13 cellular contexts compared by ENCODE assay signal in genomic region chr2:155633887-155634570, GRCh38.
DNase-seq lines count a peak whose midpoint lies in the region; ATAC-seq and TF ChIP-seq lines count a peak whose summit lies in the region.
"Had no signal": no experiment of that assay in that cellular context is flagged by ENCODE, and none has a peak within 500 bp of the region (broad histone marks: within the 10 kb centered on the region; RNA-seq: fewer than 3 reads in every experiment).

No MANE protein-coding gene starts in this region.

- H3K27ac ChIP-seq in lung (ENCODE audit: low read depth in 1 of 2, low read length in 1 of 2), result no peak overlapping the region
- H3K27ac ChIP-seq: transverse colon had no signal

- TF ChIP-seq CTCF in lung (IDR thresholded peaks at IDR 0.05; ENCODE audit: control extremely low read depth, extremely low read depth), result no peak
- no peak for TF ChIP-seq CTCF in type B pancreatic cell (conservative IDR thresholded peaks at IDR 0.05)

- no peaks in the 10 kb centered on the region for H3K9me3 ChIP-seq in lung (ENCODE audit: control insufficient read depth in 2 of 2, insufficient read depth in 1 of 2, low read length in 1 of 2)
- H3K9me3 ChIP-seq: transverse colon had no signal

- no peak overlapping the region for H3K27ac Mint-ChIP-seq in activated T-helper 2 cell treated with anti-CD3 and anti-CD28 coated beads, Interferon-gamma antibody, Interleukin-2, Interleukin-4, amounts not matched to agents 10 μg/mL and 5 μg/mL and 100 μg/mL, durations not matched to agents 14 hours and 24 hours and 36 hours
- H3K27ac Mint-ChIP-seq in type B pancreatic cell, result no peak overlapping the region

- ATAC-seq in GM18909 (IDR thresholded peaks at IDR 0.05; ENCODE audit: poor library complexity, unreplicated experiment) (peak; percentile 52), HG02852 (IDR thresholded peaks at IDR 0.05; ENCODE audit: unreplicated experiment) (peak; percentile 65), lung (ENCODE audit: insufficient read depth, low FRiP score) (peak; percentile 41)
- ATAC-seq: right cardiac atrium had no signal

- H3K36me3 Mint-ChIP-seq in activated T-helper 2 cell treated with anti-CD3 and anti-CD28 coated beads, Interferon-gamma antibody, Interleukin-2, Interleukin-4, amounts not matched to agents 10 μg/mL and 5 μg/mL and 100 μg/mL, durations not matched to agents 14 hours and 24 hours and 36 hours (ENCODE audit: low read depth), result no peaks in the 10 kb centered on the region
- H3K36me3 Mint-ChIP-seq in type B pancreatic cell, result no peaks in the 10 kb centered on the region

- H3K4me1 ChIP-seq in lung (ENCODE audit: control insufficient read depth in 2 of 2, insufficient read depth in 2 of 2, low read length in 2 of 2), result no peaks in the 10 kb centered on the region
- H3K4me1 ChIP-seq: transverse colon had no signal

- no peak overlapping the region for H3K4me3 Mint-ChIP-seq in activated T-helper 2 cell treated with anti-CD3 and anti-CD28 coated beads, Interferon-gamma antibody, Interleukin-2, Interleukin-4, amounts not matched to agents 10 μg/mL and 5 μg/mL and 100 μg/mL, durations not matched to agents 14 hours and 24 hours and 36 hours (ENCODE audit: low read depth)
- no peak overlapping the region for H3K4me3 Mint-ChIP-seq in type B pancreatic cell

- peak; percentile 62 to 96 for DNase-seq in NOMO-1 (lab: John Stamatoyannopoulos, UW; ENCODE audit: unreplicated experiment in 2 of 2)
- no peak for DNase-seq in lung (ENCODE audit: low spot score)
- no peak for DNase-seq in central memory CD4-positive, alpha-beta T cell
- DNase-seq in activated T-helper 2 cell treated with anti-CD3 and anti-CD28 coated beads, Interferon-gamma antibody, Interleukin-2, Interleukin-4, amounts not matched to agents 10 μg/mL and 5 μg/mL and 100 μg/mL, durations not matched to agents 14 hours and 24 hours and 36 hours (ENCODE audit: low spot score), result no peak
- DNase-seq in type B pancreatic cell (ENCODE audit: extremely low spot score, unreplicated experiment), result no peak
- no peak for DNase-seq in stimulated activated naive CD4-positive, alpha-beta T cell (lab: John Stamatoyannopoulos, UW)
- DNase-seq: aorta, NCI-H1694 treated with DMSO at 0.1 percent for 48 hours, T-helper 9 cell, transverse colon had no signal

- H3K27me3 ChIP-seq in lung (ENCODE audit: control insufficient read depth, insufficient read depth), result no peaks in the 10 kb centered on the region
- H3K27me3 ChIP-seq: transverse colon had no signal

- no peaks in the 10 kb centered on the region for H3K9me3 Mint-ChIP-seq in activated T-helper 2 cell treated with anti-CD3 and anti-CD28 coated beads, Interferon-gamma antibody, Interleukin-2, Interleukin-4, amounts not matched to agents 10 μg/mL and 5 μg/mL and 100 μg/mL, durations not matched to agents 14 hours and 24 hours and 36 hours
- no peaks in the 10 kb centered on the region for H3K9me3 Mint-ChIP-seq in type B pancreatic cell

- no peaks in the 10 kb centered on the region for H3K36me3 ChIP-seq in lung (ENCODE audit: control insufficient read depth in 2 of 2, insufficient read depth in 2 of 2, low read length in 2 of 2)
- H3K36me3 ChIP-seq: transverse colon had no signal

- intact Hi-C loops in activated T-helper 2 cell treated with anti-CD3 and anti-CD28 coated beads, Interferon-gamma antibody, Interleukin-2, Interleukin-4, amounts not matched to agents 10 μg/mL and 5 μg/mL and 100 μg/mL, durations not matched to agents 14 hours and 24 hours and 36 hours (cut with micrococcal nuclease), result no loop called here

- no peaks in the 10 kb centered on the region for H3K4me1 Mint-ChIP-seq in activated T-helper 2 cell treated with anti-CD3 and anti-CD28 coated beads, Interferon-gamma antibody, Interleukin-2, Interleukin-4, amounts not matched to agents 10 μg/mL and 5 μg/mL and 100 μg/mL, durations not matched to agents 14 hours and 24 hours and 36 hours (ENCODE audit: low read depth)
- H3K4me1 Mint-ChIP-seq in type B pancreatic cell (ENCODE audit: unreplicated experiment), result no peaks in the 10 kb centered on the region

- H3K27me3 Mint-ChIP-seq in activated T-helper 2 cell treated with anti-CD3 and anti-CD28 coated beads, Interferon-gamma antibody, Interleukin-2, Interleukin-4, amounts not matched to agents 10 μg/mL and 5 μg/mL and 100 μg/mL, durations not matched to agents 14 hours and 24 hours and 36 hours (ENCODE audit: low read depth), result no peaks in the 10 kb centered on the region
- H3K27me3 Mint-ChIP-seq in type B pancreatic cell, result no peaks in the 10 kb centered on the region

- WGBS in lung, 2 donors, result 48 to 51% methylated on average over 4 of the region's 4 CpGs

- H3K4me3 ChIP-seq in lung, result no peak overlapping the region
- H3K4me3 ChIP-seq: transverse colon had no signal

Comparison
In these comparisons a context has a peak if more than half of its experiments do, and no peak if none do; other contexts are left out.
1. DNase-seq: peak in NOMO-1 (2 of 2); none in lung (single experiment), central memory CD4-positive, alpha-beta T cell (single experiment), activated T-helper 2 cell treated with anti-CD3 and anti-CD28 coated beads, Interferon-gamma antibody, Interleukin-2, Interleukin-4, amounts not matched to agents 10 μg/mL and 5 μg/mL and 100 μg/mL, durations not matched to agents 14 hours and 24 hours and 36 hours (single experiment), type B pancreatic cell (single experiment) and stimulated activated naive CD4-positive, alpha-beta T cell (0 of 6).
2. Peak in every context shown above with its lines, with median percentiles within 50 percentile points of each other: ATAC-seq.